8 cellular contexts compared by ENCODE assay signal in the genomic region with DNA sequence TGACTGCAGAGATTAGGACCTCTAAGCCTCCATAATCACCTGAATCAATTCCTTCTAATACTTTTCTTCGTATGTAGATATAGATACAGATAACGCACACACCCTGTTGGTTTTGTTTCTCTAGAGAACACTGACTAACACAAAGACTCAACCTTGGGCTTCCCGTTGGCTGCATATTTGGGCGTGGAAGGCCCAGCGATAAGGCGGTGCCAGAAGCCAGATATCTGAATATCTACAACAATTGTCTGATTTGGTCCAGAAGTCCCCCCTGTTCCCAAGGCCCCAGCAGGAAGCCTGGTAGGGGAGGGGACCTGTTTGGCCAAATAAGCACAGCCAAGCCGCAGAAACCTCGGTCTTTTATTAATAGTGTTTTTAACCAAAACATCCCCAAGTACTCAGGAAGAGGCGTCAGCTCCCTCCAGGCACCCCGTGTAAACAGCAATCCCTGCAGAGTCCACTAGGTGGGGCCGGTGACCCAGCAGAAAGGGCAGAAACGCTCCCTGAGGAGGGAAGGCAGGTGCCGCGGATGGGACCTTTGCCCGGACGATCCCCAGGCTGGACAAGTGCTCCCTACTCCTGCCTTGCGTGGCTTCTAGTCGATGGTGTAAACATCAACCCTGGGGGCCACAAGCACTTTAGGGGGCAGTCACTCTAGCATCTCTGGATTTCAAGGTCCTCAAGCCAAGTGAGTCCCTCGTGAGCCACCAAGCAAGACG. TPM values are rescaled to one million over a fixed set of nuclear protein-coding genes. Genes with fewer than 3 reads are reported as not detected.
DNase-seq lines count a peak whose midpoint lies in the region; ATAC-seq lines count a peak whose summit lies in the region.

No MANE protein-coding gene starts in this region.

- no peaks in the 10 kb centered on the region for H3K27me3 ChIP-seq in mesendoderm (ENCODE audit: insufficient read depth, low read length, poor library complexity)

- H2BK5ac ChIP-seq in mesendoderm (ENCODE audit: low read length), result no peak overlapping the region

- no peak overlapping the region for H3K27ac ChIP-seq in mesendoderm (ENCODE audit: low read depth, low read length)

- H3K4me3 ChIP-seq in mesendoderm (ENCODE audit: low read length), result no peak overlapping the region

- no peak overlapping the region for H3K23ac ChIP-seq in mesendoderm (ENCODE audit: low read length)

- no peak overlapping the region for H2AK5ac ChIP-seq in mesendoderm (ENCODE audit: low read length)

- no peaks in the 10 kb centered on the region for H3K36me3 ChIP-seq in mesendoderm (ENCODE audit: control insufficient read depth, insufficient read depth, low read length)

- H3K79me2 ChIP-seq in mesendoderm (ENCODE audit: control insufficient read depth, insufficient read depth, low read length), result no peaks in the 10 kb centered on the region

- H2BK15ac ChIP-seq in mesendoderm (replicated peaks; ENCODE audit: low read depth), result no peak overlapping the region

- peaks cover 4% of the 10 kb centered on the region for H3K36me3 Mint-ChIP-seq in effector memory CD8-positive, alpha-beta T cell (ENCODE audit: insufficient read depth)

- H3K4me2 ChIP-seq in mesendoderm (ENCODE audit: low read length), result no peak overlapping the region

- ATAC-seq in effector memory CD8-positive, alpha-beta T cell (replicated peaks), result peak; percentile 57
- no peak for ATAC-seq in HG02885 (IDR thresholded peaks at IDR 0.05; ENCODE audit: poor library complexity, unreplicated experiment)

- DNase-seq in AG20443 (ENCODE audit: low spot score), result peak; percentile 87
- peak; percentile 92 for DNase-seq in GM19240 (ENCODE audit: insufficient read length, low spot score)
- DNase-seq in NCI-H748 (lab: John Stamatoyannopoulos, UW; ENCODE audit: unreplicated experiment), result peak; percentile 80
- DNase-seq in activated CD8-positive, alpha-beta memory T cell treated with anti-CD3 and anti-CD28 coated beads for 4 hours (ENCODE audit: low read depth in 2 of 2), result peak; percentile 52 to 73
- peak; percentile 77 to 87 (median 82) for DNase-seq in effector memory CD8-positive, alpha-beta T cell
- peak; percentile 71 for DNase-seq in mesendoderm
- peak; percentile 48 to 73 for DNase-seq in stimulated activated CD8-positive, alpha-beta memory T cell treated with anti-CD3 and anti-CD28 coated beads, Interleukin-15, amount 100 ng/mL, for 4 hours (ENCODE audit: low read depth in 2 of 2)

- H2BK120ac ChIP-seq in mesendoderm (ENCODE audit: low read depth, low read length), result no peak overlapping the region

- H3K27me3 Mint-ChIP-seq in effector memory CD8-positive, alpha-beta T cell, result no peaks in the 10 kb centered on the region

- H3K9ac ChIP-seq in mesendoderm (ENCODE audit: low read length), result no peak overlapping the region

- no peak overlapping the region for H3K4ac ChIP-seq in mesendoderm (ENCODE audit: low read depth, low read length)

- H3K4me3 Mint-ChIP-seq in effector memory CD8-positive, alpha-beta T cell, result peak overlapping the region; percentile 21 to 41

- peak overlapping the region; percentile 57 to 71 for H3K27ac Mint-ChIP-seq in effector memory CD8-positive, alpha-beta T cell

- WGBS in mesendoderm (ENCODE audit: extremely low coverage, insufficient coverage, low lambda C conversion rate), result no CpG with 5 or more reads among the region's 20 CpGs

- H3K18ac ChIP-seq in mesendoderm (ENCODE audit: low read length), result no peak overlapping the region

- H4K5ac ChIP-seq in mesendoderm (ENCODE audit: low read length), result no peak overlapping the region

- no peaks in the 10 kb centered on the region for H3K79me1 ChIP-seq in mesendoderm (ENCODE audit: low read length)

- H3K4me1 Mint-ChIP-seq in effector memory CD8-positive, alpha-beta T cell (ENCODE audit: low read depth in 2 of 2), result peaks cover 19 to 22% of the 10 kb centered on the region in 2 donors

- no peaks in the 10 kb centered on the region for H3K4me1 ChIP-seq in mesendoderm (ENCODE audit: control insufficient read depth, low read depth, low read length)

- no peak overlapping the region for H4K8ac ChIP-seq in mesendoderm (ENCODE audit: low read depth, low read length)

- no peak overlapping the region for H3K56ac ChIP-seq in mesendoderm (ENCODE audit: low read length)

- no peaks in the 10 kb centered on the region for H3K9me3 Mint-ChIP-seq in effector memory CD8-positive, alpha-beta T cell

RNA-seq across cellular contexts. Expression of a gene that starts 56.9 kb away (rescaled TPM):
- 11.5 TPM for polyA plus RNA-seq in mesendoderm (2013, experiment 1 of 2)
- polyA plus RNA-seq in mesendoderm (2013, experiment 2 of 2), result 12.0 TPM
